In the genomic region with DNA sequence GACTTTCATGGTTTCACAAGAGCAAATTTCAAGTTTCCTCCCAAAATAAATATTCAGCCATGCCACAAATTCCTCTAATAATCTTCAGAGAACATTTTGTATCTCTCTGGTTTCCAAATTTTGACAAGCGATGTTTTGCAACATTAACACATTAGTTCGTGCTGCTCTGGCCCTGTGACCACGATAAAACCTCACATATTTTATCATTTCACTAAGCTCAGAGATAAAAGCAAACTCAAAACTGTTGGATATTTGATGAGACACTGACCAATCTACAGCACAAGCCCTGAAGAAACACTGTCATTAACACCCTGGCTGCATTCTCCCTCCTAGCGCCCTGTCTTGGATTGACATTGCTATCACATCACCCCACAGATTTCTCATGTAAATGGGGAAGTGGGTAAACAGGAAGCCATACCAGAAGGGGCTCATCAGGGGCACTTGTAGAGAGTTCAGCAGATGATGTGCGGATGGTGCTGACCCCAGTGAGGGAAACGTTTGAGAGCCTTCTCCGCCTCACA, we compare ENCODE assay signal across 1 cellular context.
TF ChIP-seq lines count a peak whose summit lies in the region.

No MANE protein-coding gene starts in this region.

TF ChIP-seq in IMR-90, 13 proteins besides CTCF, POLR2A, EP300 and RAD21:
- TF ChIP-seq, protein P1, sequence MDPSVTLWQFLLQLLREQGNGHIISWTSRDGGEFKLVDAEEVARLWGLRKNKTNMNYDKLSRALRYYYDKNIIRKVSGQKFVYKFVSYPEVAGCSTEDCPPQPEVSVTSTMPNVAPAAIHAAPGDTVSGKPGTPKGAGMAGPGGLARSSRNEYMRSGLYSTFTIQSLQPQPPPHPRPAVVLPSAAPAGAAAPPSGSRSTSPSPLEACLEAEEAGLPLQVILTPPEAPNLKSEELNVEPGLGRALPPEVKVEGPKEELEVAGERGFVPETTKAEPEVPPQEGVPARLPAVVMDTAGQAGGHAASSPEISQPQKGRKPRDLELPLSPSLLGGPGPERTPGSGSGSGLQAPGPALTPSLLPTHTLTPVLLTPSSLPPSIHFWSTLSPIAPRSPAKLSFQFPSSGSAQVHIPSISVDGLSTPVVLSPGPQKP (IDR thresholded peaks at IDR 0.05; ENCODE audit: borderline replicate concordance, low read depth, low read length) = no peak
- TF ChIP-seq MAZ (IDR thresholded peaks at IDR 0.05; ENCODE audit: borderline replicate concordance, low read depth, low read length) = no peak
- TF ChIP-seq RCOR1 (IDR thresholded peaks at IDR 0.05; ENCODE audit: insufficient replicate concordance, low read length) = no peak
- no peak for TF ChIP-seq CHD1 (IDR thresholded peaks at IDR 0.05; ENCODE audit: low read depth, low read length)
